In genomic region chr1:58870298-58870676, GRCh38 we compare ENCODE assay signal across 2 cellular contexts.
TF ChIP-seq lines count a peak whose summit lies in the region.

No MANE protein-coding gene starts in this region.

TF ChIP-seq in HepG2, 621 proteins besides CTCF, POLR2A, EP300 and RAD21:
- TF ChIP-seq, protein P1, sequence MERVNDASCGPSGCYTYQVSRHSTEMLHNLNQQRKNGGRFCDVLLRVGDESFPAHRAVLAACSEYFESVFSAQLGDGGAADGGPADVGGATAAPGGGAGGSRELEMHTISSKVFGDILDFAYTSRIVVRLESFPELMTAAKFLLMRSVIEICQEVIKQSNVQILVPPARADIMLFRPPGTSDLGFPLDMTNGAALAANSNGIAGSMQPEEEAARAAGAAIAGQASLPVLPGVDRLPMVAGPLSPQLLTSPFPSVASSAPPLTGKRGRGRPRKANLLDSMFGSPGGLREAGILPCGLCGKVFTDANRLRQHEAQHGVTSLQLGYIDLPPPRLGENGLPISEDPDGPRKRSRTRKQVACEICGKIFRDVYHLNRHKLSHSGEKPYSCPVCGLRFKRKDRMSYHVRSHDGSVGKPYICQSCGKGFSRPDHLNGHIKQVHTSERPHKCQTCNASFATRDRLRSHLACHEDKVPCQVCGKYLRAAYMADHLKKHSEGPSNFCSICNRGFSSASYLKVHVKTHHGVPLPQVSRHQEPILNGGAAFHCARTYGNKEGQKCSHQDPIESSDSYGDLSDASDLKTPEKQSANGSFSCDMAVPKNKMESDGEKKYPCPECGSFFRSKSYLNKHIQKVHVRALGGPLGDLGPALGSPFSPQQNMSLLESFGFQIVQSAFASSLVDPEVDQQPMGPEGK (CRISPR knock-in tag; IDR thresholded peaks at IDR 0.05): 0 out of 2 replicates have a peak, but pooled peaks have one; percentile 37
- TF ChIP-seq ZNF83 (CRISPR knock-in tag; IDR thresholded peaks at IDR 0.05; ENCODE audit: borderline replicate concordance): no peak
- TF ChIP-seq SOX13 (IDR thresholded peaks at IDR 0.05): no peak
- 0 out of 4 replicates have a peak, but pooled peaks of 1 of the 2 experiments have one; percentile 21 for TF ChIP-seq SOX13 (CRISPR knock-in tag; conservative IDR thresholded peaks at IDR 0.05 in 1 of 2, IDR thresholded peaks at IDR 0.05 in 1 of 2)
- TF ChIP-seq ZSCAN21 (CRISPR knock-in tag; IDR thresholded peaks at IDR 0.05; ENCODE audit: borderline replicate concordance): no peak
- no peak for TF ChIP-seq ZNF572 (CRISPR knock-in tag; IDR thresholded peaks at IDR 0.05)
- no peak for TF ChIP-seq ZNF790 (CRISPR knock-in tag; IDR thresholded peaks at IDR 0.05; ENCODE audit: borderline replicate concordance)
- TF ChIP-seq JARID2 (CRISPR knock-in tag; IDR thresholded peaks at IDR 0.05; ENCODE audit: insufficient replicate concordance): no peak
- TF ChIP-seq PCBP1 (IDR thresholded peaks at IDR 0.05; ENCODE audit: borderline replicate concordance, low read depth, low read length): no peak
- no peak for TF ChIP-seq HIVEP1 (CRISPR knock-in tag; IDR thresholded peaks at IDR 0.05)
- TF ChIP-seq MIER3 (CRISPR knock-in tag; IDR thresholded peaks at IDR 0.05; ENCODE audit: borderline replicate concordance): no peak
- no peak for TF ChIP-seq TBX3 (IDR thresholded peaks at IDR 0.05; ENCODE audit: borderline replicate concordance)
- TF ChIP-seq KDM6A (CRISPR knock-in tag; IDR thresholded peaks at IDR 0.05; ENCODE audit: low read depth): no peak
- TF ChIP-seq ZNF570 (CRISPR knock-in tag; IDR thresholded peaks at IDR 0.05; ENCODE audit: borderline replicate concordance): no peak
- no peak for TF ChIP-seq ZNF569 (CRISPR knock-in tag; IDR thresholded peaks at IDR 0.05; ENCODE audit: borderline replicate concordance)
- TF ChIP-seq KMT2B (CRISPR knock-in tag; IDR thresholded peaks at IDR 0.05): no peak
- no peak for TF ChIP-seq ZEB1 (IDR thresholded peaks at IDR 0.05; ENCODE audit: insufficient replicate concordance, low read depth)
- no peak for TF ChIP-seq CAMTA2 (CRISPR knock-in tag; IDR thresholded peaks at IDR 0.05; ENCODE audit: borderline replicate concordance)
- no peak for TF ChIP-seq ZNF816 (CRISPR knock-in tag; IDR thresholded peaks at IDR 0.05; ENCODE audit: borderline replicate concordance)
- no peak for TF ChIP-seq RNF219 (CRISPR knock-in tag; IDR thresholded peaks at IDR 0.05)
- TF ChIP-seq SMAD1 (CRISPR knock-in tag; IDR thresholded peaks at IDR 0.05; ENCODE audit: borderline replicate concordance, low read depth): no peak
- TF ChIP-seq, protein P2, sequence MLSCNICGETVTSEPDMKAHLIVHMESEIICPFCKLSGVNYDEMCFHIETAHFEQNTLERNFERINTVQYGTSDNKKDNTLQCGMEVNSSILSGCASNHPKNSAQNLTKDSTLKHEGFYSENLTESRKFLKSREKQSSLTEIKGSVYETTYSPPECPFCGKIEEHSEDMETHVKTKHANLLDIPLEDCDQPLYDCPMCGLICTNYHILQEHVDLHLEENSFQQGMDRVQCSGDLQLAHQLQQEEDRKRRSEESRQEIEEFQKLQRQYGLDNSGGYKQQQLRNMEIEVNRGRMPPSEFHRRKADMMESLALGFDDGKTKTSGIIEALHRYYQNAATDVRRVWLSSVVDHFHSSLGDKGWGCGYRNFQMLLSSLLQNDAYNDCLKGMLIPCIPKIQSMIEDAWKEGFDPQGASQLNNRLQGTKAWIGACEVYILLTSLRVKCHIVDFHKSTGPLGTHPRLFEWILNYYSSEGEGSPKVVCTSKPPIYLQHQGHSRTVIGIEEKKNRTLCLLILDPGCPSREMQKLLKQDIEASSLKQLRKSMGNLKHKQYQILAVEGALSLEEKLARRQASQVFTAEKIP (CRISPR knock-in tag; IDR thresholded peaks at IDR 0.05; ENCODE audit: borderline replicate concordance): no peak
- TF ChIP-seq ZNF558 (CRISPR knock-in tag; IDR thresholded peaks at IDR 0.05; ENCODE audit: borderline replicate concordance): no peak
- TF ChIP-seq TBX2 (CRISPR knock-in tag; IDR thresholded peaks at IDR 0.05; ENCODE audit: borderline replicate concordance): 0 out of 2 replicates have a peak, but pooled peaks have one; percentile 21
- TF ChIP-seq ZNF674 (CRISPR knock-in tag; IDR thresholded peaks at IDR 0.05; ENCODE audit: low read depth): no peak
- TF ChIP-seq ZC3H4 (CRISPR knock-in tag; IDR thresholded peaks at IDR 0.05; ENCODE audit: borderline replicate concordance): no peak

TF ChIP-seq in H1, 55 proteins besides CTCF, POLR2A, EP300 and RAD21:
- no peak for TF ChIP-seq RFX5 (IDR thresholded peaks at IDR 0.05; ENCODE audit: borderline replicate concordance, low read depth, low read length)
- no peak for TF ChIP-seq RBBP5 (IDR thresholded peaks at IDR 0.05; ENCODE audit: borderline replicate concordance, low read depth, low read length)
- no peak for TF ChIP-seq POU5F1 (IDR thresholded peaks at IDR 0.05; ENCODE audit: low read depth, low read length)
- TF ChIP-seq POLR2AphosphoS5 (IDR thresholded peaks at IDR 0.05; ENCODE audit: low read depth, low read length): no peak
- no peak for TF ChIP-seq ATF2 (IDR thresholded peaks at IDR 0.05; ENCODE audit: low read length)
- TF ChIP-seq SIRT6 (IDR thresholded peaks at IDR 0.05; ENCODE audit: low read length): no peak
- no peak for TF ChIP-seq TAF1 (IDR thresholded peaks at IDR 0.05; ENCODE audit: low read depth, low read length)
